In genomic region chr12:53966385-53967133, GRCh38 we compare ENCODE assay signal across 8 cellular contexts. TPM values are rescaled to one million over a fixed set of nuclear protein-coding genes. Genes with fewer than 3 reads are reported as not detected.
DNase-seq lines count a peak whose midpoint lies in the region; TF ChIP-seq lines count a peak whose summit lies in the region.
"Had no signal": no experiment of that assay in that cellular context is flagged by ENCODE, and none has a peak within 500 bp of the region (broad histone marks: within the 10 kb centered on the region; RNA-seq: fewer than 3 reads in every experiment).

No MANE protein-coding gene starts in this region.

- H3K36me3 ChIP-seq in BJ (ENCODE audit: control insufficient read depth, insufficient read depth, low read length), result no peaks in the 10 kb centered on the region
- H3K36me3 ChIP-seq in SJSA1, result peaks cover 41% of the 10 kb centered on the region

- DNase-seq in BJ (ENCODE audit: low read depth) (no peak), SJSA1 (ENCODE audit: low read depth in 1 of 2, low spot score in 2 of 2) (peak in 1 of 2 experiments; percentile 61), nephron progenitor cell (no peak), T1000 (lab: John Stamatoyannopoulos, UW) (no peak), NOMO-1 (lab: John Stamatoyannopoulos, UW; ENCODE audit: unreplicated experiment in 2 of 2) (no peak), NCI-H1436 treated with DMSO at 0.1 percent for 48 hours (lab: John Stamatoyannopoulos, UW) (no peak)
- DNase-seq: NCI-H1092 had no signal

- H3K4me3 ChIP-seq in BJ (ENCODE audit: low read depth, low read length) (peak overlapping the region; percentile 78), SJSA1 (peak overlapping the region; percentile 60)

- CTCF ChIA-PET in BJ (lab: Yijun Ruan, JAX), result interaction anchor here (0.6 to 1.7 kb wide), 10 partner anchors 19 to 404 kb away, joined by 3 to 6 read pairs (median 4); partner anchors contain the start of genes HOXC10 and HOXC13

- no peaks in the 10 kb centered on the region for H3K9me3 Mint-ChIP-seq in nephron progenitor cell

- no peaks in the 10 kb centered on the region for H3K27me3 ChIP-seq in BJ (ENCODE audit: control insufficient read depth, insufficient read depth, low read length)
- no peaks in the 10 kb centered on the region for H3K27me3 ChIP-seq in SJSA1 (replicated peaks)

- peaks cover 100% of the 10 kb centered on the region for H3K27me3 Mint-ChIP-seq in nephron progenitor cell (ENCODE audit: low read depth, poor library complexity)

- peaks cover 32% of the 10 kb centered on the region for H3K4me1 Mint-ChIP-seq in nephron progenitor cell

- no peaks in the 10 kb centered on the region for H3K9me3 ChIP-seq in SJSA1 (replicated peaks)

- POLR2A ChIA-PET in BJ (lab: Charles Lee), result interaction anchor here (0.8 kb wide), 1 partner anchor 250 kb away, joined by 3 read pairs; no protein-coding TSS in a partner anchor

- no peak overlapping the region for H3K27ac Mint-ChIP-seq in nephron progenitor cell

- H3K27ac ChIP-seq in SJSA1, result peak overlapping the region; percentile 81

- H3K36me3 Mint-ChIP-seq in nephron progenitor cell (ENCODE audit: low read depth), result no peaks in the 10 kb centered on the region

- no peak for TF ChIP-seq CTCF in BJ (IDR thresholded peaks at IDR 0.05; ENCODE audit: insufficient read depth, low read depth, low read length)
- TF ChIP-seq CTCF in nephron progenitor cell (IDR thresholded peaks at IDR 0.05), result no peak

- peaks cover 56% of the 10 kb centered on the region for H3K4me1 ChIP-seq in SJSA1 (replicated peaks)

- peak overlapping the region; percentile 52 for H3K4me3 Mint-ChIP-seq in nephron progenitor cell

RNA-seq across cellular contexts. Expression of gene HOXC11, which starts 6.4 kb away (rescaled TPM):
- polyA plus RNA-seq in BJ (2011; rRNA removed), result 3.2 and 4.9 TPM in 2 replicates
- 2.7 and 2.9 TPM in 2 replicates for polyA minus RNA-seq in BJ (2011; rRNA and poly(A)+ RNA removed)
- 4.3 and 4.6 TPM in 2 replicates for total RNA-seq in SJSA1 (2014; rRNA removed; shearing (Covaris generic))

RNA-seq across cellular contexts. Expression of gene HOTAIR, which starts 8.2 kb away (rescaled TPM):
- polyA plus RNA-seq in BJ (2011; rRNA removed), result 11.4 and 18.9 TPM in 2 replicates
- 1.2 and 1.5 TPM in 2 replicates for polyA minus RNA-seq in BJ (2011; rRNA and poly(A)+ RNA removed)
- total RNA-seq in SJSA1 (2014; rRNA removed; shearing (Covaris generic)), result 11.1 and 13.5 TPM in 2 replicates

RNA-seq across cellular contexts. Expression of gene HOXC12, which starts 11.9 kb away (rescaled TPM):
- 0.05 and 0.06 TPM in 2 replicates for polyA plus RNA-seq in BJ (2011; rRNA removed)
- polyA minus RNA-seq in BJ (2011; rRNA and poly(A)+ RNA removed), result 0.09 and 0.10 TPM in 2 replicates
- 8.6 and 11.0 TPM in 2 replicates for total RNA-seq in SJSA1 (2014; rRNA removed; shearing (Covaris generic))
- total RNA-seq: renal cortical epithelial cell had no signal

RNA-seq across cellular contexts. Expression of gene HOXC10, which starts 18.4 kb away (rescaled TPM):
- polyA plus RNA-seq in BJ (2011; rRNA removed), result 13.9 and 14.9 TPM in 2 replicates
- 5.2 and 10.6 TPM in 2 replicates for polyA minus RNA-seq in BJ (2011; rRNA and poly(A)+ RNA removed)
- total RNA-seq in SJSA1 (2014; rRNA removed; shearing (Covaris generic)), result 3.2 and 7.5 TPM in 2 replicates

RNA-seq across cellular contexts. Expression of gene HOXC13, which starts 27.9 kb away (rescaled TPM):
- 1.0 and 1.1 TPM in 2 replicates for polyA plus RNA-seq in BJ (2011; rRNA removed)
- 0.62 and 0.77 TPM in 2 replicates for polyA minus RNA-seq in BJ (2011; rRNA and poly(A)+ RNA removed)
- 6.0 and 7.2 TPM in 2 replicates for total RNA-seq in SJSA1 (2014; rRNA removed; shearing (Covaris generic))
